In the genomic region with DNA sequence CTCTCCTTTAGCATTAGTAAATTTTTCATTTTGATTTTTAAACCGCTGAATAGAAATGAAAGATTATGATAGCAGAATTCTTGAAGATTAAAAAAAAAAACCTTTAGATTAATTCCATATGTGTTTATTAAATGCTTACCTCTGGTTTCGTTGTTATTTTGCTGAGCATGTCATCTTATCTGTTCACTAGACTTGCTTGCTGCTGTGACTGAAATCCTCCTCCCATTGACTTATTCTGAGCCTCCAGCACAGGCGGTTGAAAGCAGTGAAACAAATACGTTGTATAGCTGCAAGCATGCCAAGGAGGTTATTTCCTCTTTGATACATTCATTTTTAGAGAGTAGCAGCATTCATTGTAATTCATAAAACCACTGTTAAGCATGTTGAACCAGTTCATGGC, we compare ENCODE assay signal across 12 cellular contexts. TPM values are rescaled to one million over a fixed set of nuclear protein-coding genes. Genes with fewer than 3 reads are reported as not detected.
A peak's percentile ranks its signal among the peaks of the same experiment; 100 is the strongest.
DNase-seq lines count a peak whose midpoint lies in the region; ATAC-seq and TF ChIP-seq lines count a peak whose summit lies in the region.
"Had no signal": no experiment of that assay in that cellular context is flagged by ENCODE, and none has a peak within 500 bp of the region (broad histone marks: within the 10 kb centered on the region; RNA-seq: fewer than 3 reads in every experiment).

A gene (minus strand): TSS at position 210 of the 400 bp plus-strand sequence. CDS start 1,278 bp downstream, outside the sequence.

- H3K36me3 Mint-ChIP-seq in activated T-cell treated with anti-CD3 and anti-CD28 coated beads, Interleukin-2, amount 50 U/mL, for 4 hours (ENCODE audit: insufficient read depth): peaks cover 6% of the 10 kb centered on the region
- H3K36me3 Mint-ChIP-seq in activated CD4-positive, alpha-beta memory T cell treated with anti-CD3 and anti-CD28 coated beads, Interleukin-2, amount 10 ng/mL, durations not matched to agents 7 days and 5 days (ENCODE audit: low read depth): no peaks in the 10 kb centered on the region

- intact Hi-C loops in left ventricle myocardium inferior (cut with micrococcal nuclease) (no loop called here), left lung (cut with DNase I) (no loop called here)

- H3K36me3 ChIP-seq in left ventricle myocardium inferior: no peaks in the 10 kb centered on the region
- no peaks in the 10 kb centered on the region for H3K36me3 ChIP-seq in left lung
- H3K36me3 ChIP-seq: pancreas had no signal

- H3K27ac Mint-ChIP-seq in activated CD4-positive, alpha-beta memory T cell treated with anti-CD3 and anti-CD28 coated beads, Interleukin-2, amount 10 ng/mL, durations not matched to agents 7 days and 5 days: peak within 1 kb of the TSS; percentile 74
- H3K27ac Mint-ChIP-seq: activated B cell treated with CpG ODN at 0.5 μM for 24 hours had no signal

- ATAC-seq in activated T-cell treated with anti-CD3 and anti-CD28 coated beads, Interleukin-2, amount 50 U/mL, for 4 hours: peak; percentile 71 to 86
- no peak for ATAC-seq in HG02852 (IDR thresholded peaks at IDR 0.05; ENCODE audit: unreplicated experiment)
- ATAC-seq in HG03378 (IDR thresholded peaks at IDR 0.05; ENCODE audit: unreplicated experiment): no peak
- ATAC-seq in left lung: no peak

- H3K9me3 Mint-ChIP-seq in activated T-cell treated with anti-CD3 and anti-CD28 coated beads, Interleukin-2, amount 50 U/mL, for 4 hours: no peaks in the 10 kb centered on the region
- H3K9me3 Mint-ChIP-seq in activated CD4-positive, alpha-beta memory T cell treated with anti-CD3 and anti-CD28 coated beads, Interleukin-2, amount 10 ng/mL, durations not matched to agents 7 days and 5 days: no peaks in the 10 kb centered on the region
- H3K9me3 Mint-ChIP-seq: activated B cell treated with CpG ODN at 0.5 μM for 24 hours had no signal

- H3K9me3 ChIP-seq in left ventricle myocardium inferior (replicated peaks) (no peaks in the 10 kb centered on the region), left lung (no peaks in the 10 kb centered on the region)
- H3K9me3 ChIP-seq: BLaER1 treated with 17β-estradiol and CSF1 and Interleukin-3, amounts not matched to agents 10 nM and 100 nM; pancreas had no signal

- peak within 1 kb of the TSS; percentile 5 for H3K27ac ChIP-seq in left ventricle myocardium inferior (replicated peaks)
- peak within 1 kb of the TSS in 1 of 2 donors; percentile 5 for H3K27ac ChIP-seq in left lung
- H3K27ac ChIP-seq: BLaER1 treated with 17β-estradiol and CSF1 and Interleukin-3, amounts not matched to agents 10 nM and 100 nM had no signal

- TF ChIP-seq CTCF in left ventricle myocardium inferior (IDR thresholded peaks at IDR 0.05; ENCODE audit: borderline replicate concordance) (no peak), left lung (IDR thresholded peaks at IDR 0.05) (no peak)

- CTCF ChIA-PET in activated CD4-positive, alpha-beta memory T cell treated with anti-CD3 and anti-CD28 coated beads, Interleukin-2, amount 10 ng/mL, durations not matched to agents 7 days and 5 days (lab: Charles Lee): interaction anchor here (0.7 to 0.9 kb wide), 2 partner anchors 9 to 72 kb away, joined by 3 to 4 read pairs; no protein-coding TSS in a partner anchor

- H3K4me1 ChIP-seq in left ventricle myocardium inferior: peaks cover 30% of the 10 kb centered on the region
- peaks cover 0 to 20% of the 10 kb centered on the region in 2 donors for H3K4me1 ChIP-seq in left lung

- peaks cover 26% of the 10 kb centered on the region for H3K4me1 Mint-ChIP-seq in activated T-cell treated with anti-CD3 and anti-CD28 coated beads, Interleukin-2, amount 50 U/mL, for 4 hours (ENCODE audit: low read depth)
- H3K4me1 Mint-ChIP-seq in activated CD4-positive, alpha-beta memory T cell treated with anti-CD3 and anti-CD28 coated beads, Interleukin-2, amount 10 ng/mL, durations not matched to agents 7 days and 5 days: peaks cover 26% of the 10 kb centered on the region

- H3K27me3 ChIP-seq in left ventricle myocardium inferior (ENCODE audit: low read depth) (no peaks in the 10 kb centered on the region), left lung (no peaks in the 10 kb centered on the region)
- H3K27me3 ChIP-seq: BLaER1 treated with 17β-estradiol and CSF1 and Interleukin-3, amounts not matched to agents 10 nM and 100 nM; pancreas had no signal

- H3K4me3 ChIP-seq in left ventricle myocardium inferior (peak within 1 kb of the TSS; percentile 38), left lung (no peak within 1 kb of the TSS)
- H3K4me3 ChIP-seq: BLaER1 treated with 17β-estradiol and CSF1 and Interleukin-3, amounts not matched to agents 10 nM and 100 nM; pancreas had no signal

- POLR2A ChIA-PET in activated CD4-positive, alpha-beta memory T cell treated with anti-CD3 and anti-CD28 coated beads, Interleukin-2, amount 10 ng/mL, durations not matched to agents 7 days and 5 days (lab: Charles Lee): interaction anchor here (0.7 to 2.0 kb wide), 3 partner anchors 13 to 339 kb away, joined by 3 to 10 read pairs (median 3); a partner anchor contains a TSS

- peak within 1 kb of the TSS; percentile 19 for H3K4me3 Mint-ChIP-seq in activated T-cell treated with anti-CD3 and anti-CD28 coated beads, Interleukin-2, amount 50 U/mL, for 4 hours
- H3K4me3 Mint-ChIP-seq in activated CD4-positive, alpha-beta memory T cell treated with anti-CD3 and anti-CD28 coated beads, Interleukin-2, amount 10 ng/mL, durations not matched to agents 7 days and 5 days: peak within 1 kb of the TSS; percentile 59
- H3K4me3 Mint-ChIP-seq: activated B cell treated with CpG ODN at 0.5 μM for 24 hours had no signal

- DNase-seq in activated T-cell treated with anti-CD3 and anti-CD28 coated beads, Interleukin-2, amount 50 U/mL, for 4 hours: no peak
- DNase-seq in activated T-cell treated with anti-CD3 and anti-CD28 coated beads for 4 hours (no peak), left ventricle myocardium inferior (no peak), superior temporal gyrus (ENCODE audit: extremely low spot score) (peak; percentile 56), left lung (no peak)
- no peak for DNase-seq in activated CD4-positive, alpha-beta memory T cell treated with anti-CD3 and anti-CD28 coated beads, Interleukin-2, amount 10 ng/mL, durations not matched to agents 7 days and 5 days
- DNase-seq: activated B cell treated with CpG ODN at 0.5 μM for 24 hours, pancreas had no signal

- no peaks in the 10 kb centered on the region for H3K27me3 Mint-ChIP-seq in activated T-cell treated with anti-CD3 and anti-CD28 coated beads, Interleukin-2, amount 50 U/mL, for 4 hours (ENCODE audit: low read depth)
- H3K27me3 Mint-ChIP-seq in activated CD4-positive, alpha-beta memory T cell treated with anti-CD3 and anti-CD28 coated beads, Interleukin-2, amount 10 ng/mL, durations not matched to agents 7 days and 5 days: no peaks in the 10 kb centered on the region
- H3K27me3 Mint-ChIP-seq: activated B cell treated with CpG ODN at 0.5 μM for 24 hours had no signal

RNA-seq across cellular contexts. Expression of the gene that starts here (rescaled TPM):
- under 1 TPM in 2 of 3 donors, not detected in 1; 0.08 to 0.23 TPM for total RNA-seq in activated T-cell treated with anti-CD3 and anti-CD28 coated beads, Interleukin-2, amount 50 U/mL, for 4 hours
- total RNA-seq in activated CD4-positive, alpha-beta memory T cell treated with anti-CD3 and anti-CD28 coated beads, Interleukin-2, amount 10 ng/mL, durations not matched to agents 7 days and 5 days: under 1 TPM; 0.10 to 0.13 TPM
- 1.5 TPM for total RNA-seq in left ventricle myocardium inferior
- total RNA-seq in left lung: 1 to 10 TPM in 1 of 2 donors, under 1 TPM in 1; 0.94 to 1.1 TPM
- total RNA-seq: activated B cell treated with CpG ODN at 0.5 μM for 24 hours, epithelial cell of proximal tubule had no signal

Comparison
In these comparisons a context has a peak if more than half of its experiments do, and no peak if none do; other contexts are left out.
1. Peak in ATAC-seq in activated T-cell treated with anti-CD3 and anti-CD28 coated beads, Interleukin-2, amount 50 U/mL, for 4 hours; RNA of the gene not detected or under 1 TPM.